Comparison of ENCODE assay signal across 3 cellular contexts in genomic region chr5:33319841-33320240, GRCh38.
TF ChIP-seq lines count a peak whose summit lies in the region.

No MANE protein-coding gene starts in this region.

TF ChIP-seq in SK-N-SH, 30 proteins besides CTCF, POLR2A, EP300 and RAD21 (continues in another document):
- no peak for TF ChIP-seq GATA2 (CRISPR knock-in tag; IDR thresholded peaks at IDR 0.05)
- no peak for TF ChIP-seq PBX3 (IDR thresholded peaks at IDR 0.05)
- no peak for TF ChIP-seq IRF3 (IDR thresholded peaks at IDR 0.05; ENCODE audit: low read depth, low read length)
- TF ChIP-seq ELF1 (IDR thresholded peaks at IDR 0.05), result no peak
- no peak for TF ChIP-seq FOXM1 (IDR thresholded peaks at IDR 0.05; ENCODE audit: low read depth)
- no peak for TF ChIP-seq RFX5 (IDR thresholded peaks at IDR 0.05; ENCODE audit: low read length)
- TF ChIP-seq USF2 (IDR thresholded peaks at IDR 0.05; ENCODE audit: borderline replicate concordance, low read depth, low read length), result no peak
- no peak for TF ChIP-seq EZH2phosphoT487 (IDR thresholded peaks at IDR 0.05; ENCODE audit: borderline replicate concordance, low read depth)
- TF ChIP-seq USF1 (IDR thresholded peaks at IDR 0.05; ENCODE audit: borderline replicate concordance, low read depth), result no peak
- no peak for TF ChIP-seq POLR2AphosphoS5 (IDR thresholded peaks at IDR 0.05; ENCODE audit: low read depth, low read length)
- TF ChIP-seq GABPA (IDR thresholded peaks at IDR 0.05; ENCODE audit: low read depth), result no peak
- no peak for TF ChIP-seq FOXJ3 (CRISPR knock-in tag; IDR thresholded peaks at IDR 0.05)
- TF ChIP-seq ZBTB33 (IDR thresholded peaks at IDR 0.05; ENCODE audit: borderline replicate concordance, low read depth), result no peak

TF ChIP-seq in SK-N-SH treated with all-trans-retinoic acid at 6 μM for 48 hours, 23 proteins besides CTCF, POLR2A, EP300 and RAD21:
- TF ChIP-seq ZFP30 (CRISPR knock-in tag; IDR thresholded peaks at IDR 0.05) (no peak), TOX (CRISPR knock-in tag; IDR thresholded peaks at IDR 0.05; ENCODE audit: borderline replicate concordance) (no peak), OSR1 (CRISPR knock-in tag; IDR thresholded peaks at IDR 0.05) (no peak), ISL1 (CRISPR knock-in tag; IDR thresholded peaks at IDR 0.05) (no peak), RARB (CRISPR knock-in tag; IDR thresholded peaks at IDR 0.05) (no peak), PPARA (CRISPR knock-in tag; IDR thresholded peaks at IDR 0.05; ENCODE audit: borderline replicate concordance) (no peak), TCF4 (CRISPR knock-in tag; IDR thresholded peaks at IDR 0.05; ENCODE audit: borderline replicate concordance) (no peak), ZC3H10 (CRISPR knock-in tag; IDR thresholded peaks at IDR 0.05) (no peak), CSDC2 (CRISPR knock-in tag; IDR thresholded peaks at IDR 0.05) (no peak), ZNF565 (CRISPR knock-in tag; conservative IDR thresholded peaks at IDR 0.05; ENCODE audit: low read depth) (no peak), ARNTL (CRISPR knock-in tag; IDR thresholded peaks at IDR 0.05; ENCODE audit: borderline replicate concordance, low read depth) (no peak), TSHZ2 (CRISPR knock-in tag; IDR thresholded peaks at IDR 0.05) (no peak), ESRRG (CRISPR knock-in tag; IDR thresholded peaks at IDR 0.05) (no peak), BACH2 (CRISPR knock-in tag; IDR thresholded peaks at IDR 0.05; ENCODE audit: borderline replicate concordance) (no peak), SNAI2 (CRISPR knock-in tag; IDR thresholded peaks at IDR 0.05) (no peak)

TF ChIP-seq in H1, 55 proteins besides CTCF, POLR2A, EP300 and RAD21:
- no peak for TF ChIP-seq BCL11A (IDR thresholded peaks at IDR 0.05; ENCODE audit: low read depth in 2 of 2, low read length in 2 of 2)
- TF ChIP-seq RFX5 (IDR thresholded peaks at IDR 0.05; ENCODE audit: borderline replicate concordance, low read depth, low read length), result no peak
- no peak for TF ChIP-seq JUN (IDR thresholded peaks at IDR 0.05; ENCODE audit: low read depth, low read length)
- TF ChIP-seq CREB1 (IDR thresholded peaks at IDR 0.05), result no peak
- TF ChIP-seq HDAC6 (IDR thresholded peaks at IDR 0.05; ENCODE audit: low read depth, low read length), result no peak
- no peak for TF ChIP-seq BRCA1 (IDR thresholded peaks at IDR 0.05; ENCODE audit: low read depth, low read length)
- no peak for TF ChIP-seq ASH2L (IDR thresholded peaks at IDR 0.05; ENCODE audit: low read length)
- TF ChIP-seq MAFK (IDR thresholded peaks at IDR 0.05; ENCODE audit: low read depth, low read length), result no peak
- TF ChIP-seq MAX (IDR thresholded peaks at IDR 0.05), result no peak
- no peak for TF ChIP-seq HDAC2 (IDR thresholded peaks at IDR 0.05; ENCODE audit: borderline replicate concordance in 1 of 2, low read depth in 2 of 2, low read length in 2 of 2)
- no peak for TF ChIP-seq TAF7 (optimal IDR thresholded peaks at IDR 0.05; ENCODE audit: borderline replicate concordance, low read depth, low read length)
